ENCODE assay signal across 22 cellular contexts in genomic region chr16:82852388-82852998, GRCh38.
"Had no signal": no experiment of that assay in that cellular context is flagged by ENCODE, and none has a peak within 500 bp of the region (broad histone marks: within the 10 kb centered on the region; RNA-seq: fewer than 3 reads in every experiment).

No MANE protein-coding gene starts in this region.

- H3K36me3 ChIP-seq: colonic mucosa, gastrocnemius medialis, neural progenitor cell, ovary, thoracic aorta, transverse colon had no signal

- H3K9me3 ChIP-seq: colonic mucosa, gastrocnemius medialis, mucosa of descending colon, ovary, thoracic aorta, transverse colon had no signal

- H3K27ac ChIP-seq: colonic mucosa, gastrocnemius medialis, hepatocyte, neural progenitor cell, ovary, thoracic aorta, transverse colon had no signal

- H3K4me3 ChIP-seq: colonic mucosa, gastrocnemius medialis, hepatocyte, mucosa of descending colon, neural progenitor cell, ovary, thoracic aorta, transverse colon had no signal

- H2AFZ ChIP-seq: hepatocyte, neural progenitor cell had no signal

- ATAC-seq: gastrocnemius medialis; left colon; mucosa of descending colon; natural killer cell; stimulated activated memory B cell treated with anti-CD40 and anti-IgM and Interleukin-4, amounts not matched to agents 10 μg/mL and 1 μg/mL and 100 μg/mL, for 72 hours; stimulated activated naive CD8-positive, alpha-beta T cell treated with anti-CD3 and anti-CD28 coated beads, Interleukin-15, amount 100 ng/mL, for 72 hours had no signal

- H3K79me2 ChIP-seq: hepatocyte had no signal

- H3K9ac ChIP-seq: neural progenitor cell had no signal

- H3K4me2 ChIP-seq: hepatocyte, neural progenitor cell had no signal

- DNase-seq: caudate nucleus; colonic mucosa; dermis blood vessel endothelial cell; erythroblast; gastrocnemius medialis; glutamatergic neuron; kidney; left colon; mammary epithelial cell; mucosa of descending colon; natural killer cell; nucleus accumbens; ovary; right cardiac atrium; stimulated activated CD4-positive, alpha-beta T cell treated with anti-CD3 and anti-CD28 coated beads, Interleukin-4, amount 100 ng/mL, for 1 hour; stimulated activated naive CD8-positive, alpha-beta T cell treated with anti-CD3 and anti-CD28 coated beads, Interleukin-15, amount 100 ng/mL, for 72 hours; substantia nigra; transverse colon had no signal

- H3K27me3 ChIP-seq: colonic mucosa, gastrocnemius medialis, hepatocyte, neural progenitor cell, ovary, transverse colon had no signal

- H3K4me1 ChIP-seq: colonic mucosa, neural progenitor cell, transverse colon had no signal
